8 cellular contexts compared by ENCODE assay signal in genomic region chr3:42501681-42502428, GRCh38. TPM values are rescaled to one million over a fixed set of nuclear protein-coding genes. Genes with fewer than 3 reads are reported as not detected.
A peak's percentile ranks its signal among the peaks of the same experiment; 100 is the strongest.
DNase-seq lines count a peak whose midpoint lies in the region; ATAC-seq and TF ChIP-seq lines count a peak whose summit lies in the region.

No MANE protein-coding gene starts in this region.

- H2BK15ac ChIP-seq in IMR-90 (ENCODE audit: low read depth, low read length): no peak overlapping the region

- peaks cover 22% of the 10 kb centered on the region for H3K4me1 Mint-ChIP-seq in activated B cell treated with CpG ODN at 0.5 μM for 24 hours
- H3K4me1 Mint-ChIP-seq in central memory CD8-positive, alpha-beta T cell: peaks cover 26% of the 10 kb centered on the region

- no peak overlapping the region for H3K27ac ChIP-seq in IMR-90 (ENCODE audit: insufficient read depth, low read length)

- H3K36me3 ChIP-seq in IMR-90 (ENCODE audit: control insufficient read depth, insufficient read depth, low read length): no peaks in the 10 kb centered on the region

- H3K4ac ChIP-seq in IMR-90 (ENCODE audit: low read depth, low read length): no peak overlapping the region

- no peak overlapping the region for H2AK5ac ChIP-seq in IMR-90 (ENCODE audit: low read depth, low read length)

- no peak overlapping the region for H4K5ac ChIP-seq in IMR-90 (ENCODE audit: low read depth, low read length)

- H4K8ac ChIP-seq in IMR-90 (ENCODE audit: low read depth in 2 of 2, low read length in 2 of 2): no peak overlapping the region

- H3K18ac ChIP-seq in IMR-90 (ENCODE audit: low read depth, low read length): no peak overlapping the region

- TF ChIP-seq CTCF in IMR-90 (conservative IDR thresholded peaks at IDR 0.05; ENCODE audit: low read depth, low read length): peak; percentile 35
- TF ChIP-seq CTCF in activated B cell treated with CpG ODN at 0.5 μM for 24 hours (IDR thresholded peaks at IDR 0.05): no peak

- ATAC-seq in GM19043 (IDR thresholded peaks at IDR 0.05; ENCODE audit: low read depth, unreplicated experiment): peak; percentile 27
- peak; percentile 54 for ATAC-seq in IMR-90 (ENCODE audit: low read depth)
- ATAC-seq in activated B cell treated with CpG ODN at 0.5 μM for 24 hours (ENCODE audit: low read depth): peak; percentile 26
- ATAC-seq in central memory CD8-positive, alpha-beta T cell (replicated peaks; ENCODE audit: extremely low read depth, poor library complexity, severe bottlenecking): peak; percentile 50
- no peak for ATAC-seq in GM18858 (IDR thresholded peaks at IDR 0.05; ENCODE audit: unreplicated experiment)

- H3K4me3 ChIP-seq in IMR-90 (ENCODE audit: insufficient read depth, low read depth, low read length): no peak overlapping the region

- peaks cover 58% of the 10 kb centered on the region for H3K27me3 ChIP-seq in IMR-90 (ENCODE audit: control insufficient read depth, insufficient read depth, low read length)

- H3K4me1 ChIP-seq in IMR-90 (ENCODE audit: control insufficient read depth, insufficient read depth, low read length): no peaks in the 10 kb centered on the region

- intact Hi-C loops in IMR-90 (cut with micrococcal nuclease) (no loop called here), activated B cell treated with CpG ODN at 0.5 μM for 24 hours (cut with micrococcal nuclease) (loop anchor here (1.0 to 5.0 kb wide), 8 partner anchors 12 to 540 kb away; partner anchors contain the start of genes CCDC13, SEC22C and ULK4)

- H2BK5ac ChIP-seq in IMR-90 (ENCODE audit: low read depth, low read length, poor library complexity, severe bottlenecking): no peak overlapping the region

- H3K9me3 ChIP-seq in IMR-90 (ENCODE audit: control insufficient read depth, insufficient read depth, low read length): no peaks in the 10 kb centered on the region

- peak overlapping the region; percentile 91 for H3K4me3 Mint-ChIP-seq in activated B cell treated with CpG ODN at 0.5 μM for 24 hours
- peak overlapping the region; percentile 88 for H3K4me3 Mint-ChIP-seq in central memory CD8-positive, alpha-beta T cell

- H2BK120ac ChIP-seq in IMR-90 (ENCODE audit: low read depth, low read length): no peak overlapping the region

- POLR2A ChIA-PET in IMR-90 (lab: Charles Lee; ENCODE audit: unreplicated experiment) (no interaction called here), activated B cell treated with CpG ODN at 0.5 μM for 24 hours (lab: Charles Lee) (interaction anchor here (0.6 to 2.3 kb wide), 7 partner anchors 8 to 1303 kb away, joined by 3 to 20 read pairs (median 5); partner anchors contain the start of genes CTNNB1, NKTR and SS18L2)

- H3K79me1 ChIP-seq in IMR-90 (ENCODE audit: low read depth in 1 of 2, low read length in 2 of 2): no peaks in the 10 kb centered on the region

- no peaks in the 10 kb centered on the region; the same call in 1 of the 2 replicates for H3K9me1 ChIP-seq in IMR-90 (ENCODE audit: insufficient read depth, low read length)

- H3K23ac ChIP-seq in IMR-90 (ENCODE audit: low read depth, low read length): no peak overlapping the region

- H3K27me3 Mint-ChIP-seq in activated B cell treated with CpG ODN at 0.5 μM for 24 hours: peaks cover 24% of the 10 kb centered on the region
- H3K27me3 Mint-ChIP-seq in central memory CD8-positive, alpha-beta T cell: peaks cover 55% of the 10 kb centered on the region

- H3K9me3 Mint-ChIP-seq in activated B cell treated with CpG ODN at 0.5 μM for 24 hours: no peaks in the 10 kb centered on the region
- H3K9me3 Mint-ChIP-seq in central memory CD8-positive, alpha-beta T cell: no peaks in the 10 kb centered on the region

- H2AK9ac ChIP-seq in IMR-90 (replicated peaks; ENCODE audit: low read depth, low read length, poor library complexity): no peak overlapping the region

- no peak for TF ChIP-seq POLR2A in IMR-90 (IDR thresholded peaks at IDR 0.05; ENCODE audit: low read depth, low read length)

- no peak overlapping the region for H4K91ac ChIP-seq in IMR-90 (ENCODE audit: insufficient read depth, low read depth, low read length)

- CTCF ChIA-PET in IMR-90 (lab: Yijun Ruan, JAX) (no interaction called here), activated B cell treated with CpG ODN at 0.5 μM for 24 hours (lab: Charles Lee) (interaction anchor here (0.8 to 2.8 kb wide), 11 partner anchors 12 to 255 kb away, joined by 3 to 18 read pairs (median 5); no protein-coding TSS in a partner anchor)

- H4K20me1 ChIP-seq in IMR-90 (ENCODE audit: insufficient read depth, low read length): no peaks in the 10 kb centered on the region

- peak overlapping the region; percentile 70 for H3K27ac Mint-ChIP-seq in activated B cell treated with CpG ODN at 0.5 μM for 24 hours
- H3K27ac Mint-ChIP-seq in central memory CD8-positive, alpha-beta T cell (ENCODE audit: low read depth): peak overlapping the region; percentile 19

- no TSS peak for BruUV-seq in IMR-90 (replicated peaks; lab: Mats Ljungman, UMichigan)

- H3K9ac ChIP-seq in IMR-90 (ENCODE audit: low read depth, low read length): no peak overlapping the region

- dilution Hi-C loops in IMR-90 (cut with HindIII; ENCODE audit: low sequenced_read_pairs, unreplicated experiment): no loop called here

- H3K14ac ChIP-seq in IMR-90 (replicated peaks; ENCODE audit: low read depth, low read length): no peak overlapping the region

- DNase-seq in AG08396 (ENCODE audit: low spot score) (peak; percentile 61), IMR-90 (peak; percentile 2), activated B cell treated with CpG ODN at 0.5 μM for 24 hours (peak; percentile 61), left kidney (ENCODE audit: low read depth, low spot score) (peak; percentile 67)
- DNase-seq in central memory CD8-positive, alpha-beta T cell (ENCODE audit: low spot score in 2 of 2): peak; percentile 22 to 34
- DNase-seq in stimulated activated CD4-positive, alpha-beta T cell treated with anti-CD3 and anti-CD28 coated beads, Interleukin-2, amount 100 ng/mL, for 4 hours (ENCODE audit: low read depth): peak; percentile 50

- 0% methylated on average over 9 of the region's 46 CpGs; no CpG with 5 or more reads in 1 of the 2 experiments for WGBS in IMR-90 (ENCODE audit: extremely low coverage in 2 of 2, insufficient read length in 1 of 2), 2 experiments

- peak; percentile 36; the same call in 1 of the 2 replicates for TF ChIP-seq RAD21 in IMR-90 (IDR thresholded peaks at IDR 0.05; ENCODE audit: low read length)

- H2AFZ ChIP-seq in IMR-90 (replicated peaks; ENCODE audit: low read length, poor library complexity): peak overlapping the region; percentile 81

- H3K4me2 ChIP-seq in IMR-90 (ENCODE audit: low read depth, low read length): no peak overlapping the region

- no peak overlapping the region for H3K56ac ChIP-seq in IMR-90 (ENCODE audit: extremely low read depth, insufficient read depth, low read length)

- H2BK20ac ChIP-seq in IMR-90 (ENCODE audit: low read depth, low read length): no peak overlapping the region

- H3K36me3 Mint-ChIP-seq in activated B cell treated with CpG ODN at 0.5 μM for 24 hours (ENCODE audit: low read depth): no peaks in the 10 kb centered on the region
- H3K36me3 Mint-ChIP-seq in central memory CD8-positive, alpha-beta T cell (ENCODE audit: insufficient read depth): peaks cover 8% of the 10 kb centered on the region

- in situ Hi-C loops in IMR-90 (cut with MboI; ENCODE audit: low sequenced_read_pairs): no loop called here

TF ChIP-seq in IMR-90, 13 proteins besides CTCF, POLR2A, EP300 and RAD21:
- no peak for TF ChIP-seq BHLHE40 (IDR thresholded peaks at IDR 0.05; ENCODE audit: low read depth, low read length)
- no peak for TF ChIP-seq SMC3 (IDR thresholded peaks at IDR 0.05; ENCODE audit: low read depth, low read length)
- TF ChIP-seq, protein P1, sequence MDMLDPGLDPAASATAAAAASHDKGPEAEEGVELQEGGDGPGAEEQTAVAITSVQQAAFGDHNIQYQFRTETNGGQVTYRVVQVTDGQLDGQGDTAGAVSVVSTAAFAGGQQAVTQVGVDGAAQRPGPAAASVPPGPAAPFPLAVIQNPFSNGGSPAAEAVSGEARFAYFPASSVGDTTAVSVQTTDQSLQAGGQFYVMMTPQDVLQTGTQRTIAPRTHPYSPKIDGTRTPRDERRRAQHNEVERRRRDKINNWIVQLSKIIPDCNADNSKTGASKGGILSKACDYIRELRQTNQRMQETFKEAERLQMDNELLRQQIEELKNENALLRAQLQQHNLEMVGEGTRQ (IDR thresholded peaks at IDR 0.05; ENCODE audit: low read depth, low read length): no peak
- TF ChIP-seq RCOR1 (IDR thresholded peaks at IDR 0.05; ENCODE audit: insufficient replicate concordance, low read length): no peak
- TF ChIP-seq RFX5 (IDR thresholded peaks at IDR 0.05; ENCODE audit: low read depth, low read length): no peak
- no peak for TF ChIP-seq CHD1 (IDR thresholded peaks at IDR 0.05; ENCODE audit: low read depth, low read length)
- TF ChIP-seq FOS (IDR thresholded peaks at IDR 0.05; ENCODE audit: low read depth, low read length): no peak
- TF ChIP-seq MAFK (IDR thresholded peaks at IDR 0.05; ENCODE audit: low read depth, low read length): no peak
- TF ChIP-seq, protein P2, sequence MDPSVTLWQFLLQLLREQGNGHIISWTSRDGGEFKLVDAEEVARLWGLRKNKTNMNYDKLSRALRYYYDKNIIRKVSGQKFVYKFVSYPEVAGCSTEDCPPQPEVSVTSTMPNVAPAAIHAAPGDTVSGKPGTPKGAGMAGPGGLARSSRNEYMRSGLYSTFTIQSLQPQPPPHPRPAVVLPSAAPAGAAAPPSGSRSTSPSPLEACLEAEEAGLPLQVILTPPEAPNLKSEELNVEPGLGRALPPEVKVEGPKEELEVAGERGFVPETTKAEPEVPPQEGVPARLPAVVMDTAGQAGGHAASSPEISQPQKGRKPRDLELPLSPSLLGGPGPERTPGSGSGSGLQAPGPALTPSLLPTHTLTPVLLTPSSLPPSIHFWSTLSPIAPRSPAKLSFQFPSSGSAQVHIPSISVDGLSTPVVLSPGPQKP (IDR thresholded peaks at IDR 0.05; ENCODE audit: borderline replicate concordance, low read depth, low read length): no peak
- TF ChIP-seq MAZ (IDR thresholded peaks at IDR 0.05; ENCODE audit: borderline replicate concordance, low read depth, low read length): no peak
- TF ChIP-seq CEBPB (IDR thresholded peaks at IDR 0.05; ENCODE audit: low read depth, low read length): no peak
- no peak for TF ChIP-seq MXI1 (IDR thresholded peaks at IDR 0.05; ENCODE audit: borderline replicate concordance, low read depth, low read length)
- no peak for TF ChIP-seq NFE2L2 (IDR thresholded peaks at IDR 0.05; ENCODE audit: low read depth, low read length)

RNA-seq across cellular contexts. Expression of gene VIPR1, which starts 0.6 kb away (rescaled TPM):
- total RNA-seq in IMR-90 (2012; rRNA removed) (not detected in 2 replicates), activated B cell treated with CpG ODN at 0.5 μM for 24 hours (3.2 and 3.6 TPM in 2 replicates)
- not detected in 2 replicates for polyA plus RNA-seq in IMR-90 (2012; rRNA removed)
- polyA plus RNA-seq in IMR-90 (2012; cell fraction: cytosol; rRNA removed): not detected in 2 replicates
- not detected in 2 replicates for polyA plus RNA-seq in IMR-90 (2012; cell fraction: nucleus; rRNA removed; ENCODE audit: low replicate concordance)

Comparison
In these comparisons a context has a peak if more than half of its experiments do, and no peak if none do; other contexts are left out.
1. DNase-seq: peak in every context shown above with its lines; median percentile 67 in left kidney; 61 in AG08396; 61 in activated B cell treated with CpG ODN at 0.5 μM for 24 hours; 50 in stimulated activated CD4-positive, alpha-beta T cell treated with anti-CD3 and anti-CD28 coated beads, Interleukin-2, amount 100 ng/mL, for 4 hours; 28 in central memory CD8-positive, alpha-beta T cell; 2 in IMR-90.